In genomic region chr21:10272216-10272615, GRCh38 we compare ENCODE assay signal across 16 cellular contexts.
DNase-seq lines count a peak whose midpoint lies in the region; ATAC-seq and TF ChIP-seq lines count a peak whose summit lies in the region.
"Had no signal": no experiment of that assay in that cellular context is flagged by ENCODE, and none has a peak within 500 bp of the region (broad histone marks: within the 10 kb centered on the region; RNA-seq: fewer than 3 reads in every experiment).

No MANE protein-coding gene starts in this region.

- H3K9me3 ChIP-seq in naive thymus-derived CD4-positive, alpha-beta T cell (ENCODE audit: control insufficient read depth in 2 of 3, low read length in 3 of 3), result no peaks in the 10 kb centered on the region
- peaks cover 5% of the 10 kb centered on the region for H3K9me3 ChIP-seq in effector memory CD4-positive, alpha-beta T cell (ENCODE audit: control insufficient read depth, low read length)

- H3K27me3 ChIP-seq in naive thymus-derived CD4-positive, alpha-beta T cell (ENCODE audit: control insufficient read depth in 2 of 2, insufficient read depth in 2 of 2, low read length in 2 of 2), result no peaks in the 10 kb centered on the region
- H3K27me3 ChIP-seq in effector memory CD4-positive, alpha-beta T cell (replicated peaks; ENCODE audit: control insufficient read depth, insufficient read depth, low read length, poor library complexity, severe bottlenecking), result no peaks in the 10 kb centered on the region
- H3K27me3 ChIP-seq: left lung had no signal

- intact Hi-C loops in naive thymus-derived CD4-positive, alpha-beta T cell (cut with micrococcal nuclease), result no loop called here

- peaks cover 0 to 8% (median 0%) of the 10 kb centered on the region in 5 donors for H3K36me3 Mint-ChIP-seq in naive thymus-derived CD4-positive, alpha-beta T cell

- no peak overlapping the region for H3K4me3 ChIP-seq in choroid plexus epithelial cell (ENCODE audit: low read depth, low read length)
- no peak overlapping the region for H3K4me3 ChIP-seq in naive thymus-derived CD4-positive, alpha-beta T cell (ENCODE audit: low read length)
- H3K4me3 ChIP-seq in effector memory CD4-positive, alpha-beta T cell (ENCODE audit: insufficient read depth, low read depth, low read length, poor library complexity, severe bottlenecking), result no peak overlapping the region
- H3K4me3 ChIP-seq: GM12878, left lung had no signal

- peaks cover 2 to 21% (median 11%) of the 10 kb centered on the region in 11 donors for H3K9me3 Mint-ChIP-seq in naive thymus-derived CD4-positive, alpha-beta T cell

- no peaks in the 10 kb centered on the region for H3K4me1 ChIP-seq in naive thymus-derived CD4-positive, alpha-beta T cell (ENCODE audit: control insufficient read depth in 2 of 2, insufficient read depth in 2 of 2, low read length in 2 of 2)
- no peaks in the 10 kb centered on the region for H3K4me1 ChIP-seq in effector memory CD4-positive, alpha-beta T cell (ENCODE audit: control insufficient read depth, insufficient read depth, low read length, poor library complexity, severe bottlenecking)
- H3K4me1 ChIP-seq: left lung, parathyroid adenoma had no signal

- H3K4me1 Mint-ChIP-seq in naive thymus-derived CD4-positive, alpha-beta T cell, result no peaks in the 10 kb centered on the region
- H3K4me1 Mint-ChIP-seq: WTC11 had no signal

- H3K36me3 ChIP-seq in naive thymus-derived CD4-positive, alpha-beta T cell (ENCODE audit: control insufficient read depth in 2 of 3, insufficient read depth in 3 of 3, low read length in 3 of 3), result no peaks in the 10 kb centered on the region
- H3K36me3 ChIP-seq in effector memory CD4-positive, alpha-beta T cell (ENCODE audit: control insufficient read depth, insufficient read depth, low read length), result no peaks in the 10 kb centered on the region
- H3K36me3 ChIP-seq: left lung had no signal

- no peak overlapping the region for H3K4me3 Mint-ChIP-seq in naive thymus-derived CD4-positive, alpha-beta T cell
- H3K4me3 Mint-ChIP-seq: WTC11 had no signal

- DNase-seq in choroid plexus epithelial cell (ENCODE audit: low read depth), result peak; percentile 13
- DNase-seq in naive thymus-derived CD4-positive, alpha-beta T cell, result no peak
- DNase-seq in HK-2 (ENCODE audit: unreplicated experiment), result no peak
- DNase-seq in effector memory CD4-positive, alpha-beta T cell, result no peak
- DNase-seq: anterior cingulate cortex, COR-L47, NCI-H1694 had no signal

- POLR2A ChIA-PET in naive thymus-derived CD4-positive, alpha-beta T cell (lab: Charles Lee), result no interaction called here

- TF ChIP-seq CTCF in choroid plexus epithelial cell (conservative IDR thresholded peaks at IDR 0.05; ENCODE audit: low read depth, low read length), result no peak

- ATAC-seq in GM19452 (IDR thresholded peaks at IDR 0.05; ENCODE audit: unreplicated experiment) (peak; percentile 60), HG03196 (IDR thresholded peaks at IDR 0.05; ENCODE audit: unreplicated experiment) (peak; percentile 90), SK-N-SH treated with all-trans-retinoic acid at 6 μM for 48 hours (no peak), HG03097 (IDR thresholded peaks at IDR 0.05; ENCODE audit: low FRiP score, unreplicated experiment) (no peak)
- peak; percentile 87 for ATAC-seq in naive thymus-derived CD4-positive, alpha-beta T cell
- ATAC-seq: GM12878, left lung, WTC11 had no signal

- no peak overlapping the region for H3K27ac ChIP-seq in naive thymus-derived CD4-positive, alpha-beta T cell (ENCODE audit: low read depth, low read length)
- no peak overlapping the region for H3K27ac ChIP-seq in effector memory CD4-positive, alpha-beta T cell (ENCODE audit: insufficient read depth, low read length, poor library complexity, severe bottlenecking)
- H3K27ac ChIP-seq: HL-60, left lung, parathyroid adenoma had no signal

- CTCF ChIA-PET in naive thymus-derived CD4-positive, alpha-beta T cell (lab: Charles Lee), result no interaction called here

- H3K27me3 Mint-ChIP-seq in naive thymus-derived CD4-positive, alpha-beta T cell, result no peaks in the 10 kb centered on the region

- H3K27ac Mint-ChIP-seq in naive thymus-derived CD4-positive, alpha-beta T cell, result peak overlapping the region in 1 of 9 donors; percentile 2
- H3K27ac Mint-ChIP-seq: WTC11 had no signal

TF ChIP-seq in SK-N-SH treated with all-trans-retinoic acid at 6 μM for 48 hours, 23 proteins besides CTCF, POLR2A, EP300 and RAD21:
- no peak for TF ChIP-seq TCF4 (CRISPR knock-in tag; IDR thresholded peaks at IDR 0.05; ENCODE audit: borderline replicate concordance)
- no peak for TF ChIP-seq ZFP30 (CRISPR knock-in tag; IDR thresholded peaks at IDR 0.05)
- TF ChIP-seq CREB5 (CRISPR knock-in tag; IDR thresholded peaks at IDR 0.05; ENCODE audit: low read depth), result no peak
- no peak for TF ChIP-seq ZC3H10 (CRISPR knock-in tag; IDR thresholded peaks at IDR 0.05)

Comparison
In these comparisons a context has a peak if more than half of its experiments do, and no peak if none do; other contexts are left out.
1. ATAC-seq: peak in GM19452 (single experiment), HG03196 (single experiment) and naive thymus-derived CD4-positive, alpha-beta T cell (single experiment); none in SK-N-SH treated with all-trans-retinoic acid at 6 μM for 48 hours (single experiment) and HG03097 (single experiment).